Comparison of ENCODE assay signal across 8 cellular contexts in the genomic region with DNA sequence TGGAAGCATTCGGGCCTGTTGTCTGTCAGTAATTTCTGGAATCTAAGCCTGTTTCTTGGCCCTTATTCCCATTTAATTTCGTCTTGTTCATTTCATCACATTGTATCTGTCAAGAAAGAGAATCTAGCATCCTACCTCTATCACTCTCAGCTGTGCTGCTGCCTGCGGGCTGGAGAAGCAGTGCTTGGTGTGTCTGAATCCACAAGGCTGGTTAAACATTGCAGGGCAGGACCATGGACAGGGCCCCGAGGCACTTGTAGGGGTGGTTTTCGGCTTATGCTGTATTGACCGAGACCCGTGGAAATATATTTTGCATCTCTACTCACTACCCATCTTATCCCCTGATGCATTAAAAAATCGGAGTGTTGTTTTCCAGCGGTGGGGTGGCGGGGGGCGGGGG. TPM values are rescaled to one million over a fixed set of nuclear protein-coding genes. Genes with fewer than 3 reads are reported as not detected.
A peak's percentile ranks its signal among the peaks of the same experiment; 100 is the strongest.
DNase-seq lines count a peak whose midpoint lies in the region; ATAC-seq, FAIRE-seq and TF ChIP-seq lines count a peak whose summit lies in the region.

No MANE protein-coding gene starts in this region.

- no peaks in the 10 kb centered on the region for H3K4me1 ChIP-seq in HepG2 (ENCODE audit: insufficient read depth, low read length)
- peaks cover 3 to 14% of the 10 kb centered on the region in 2 donors for H3K4me1 ChIP-seq in thyroid gland

- TF ChIP-seq EP300 in HepG2 (IDR thresholded peaks at IDR 0.05; ENCODE audit: low read depth in 2 of 2, low read length in 2 of 2) (no peak), HepG2 (CRISPR knock-in tag; IDR thresholded peaks at IDR 0.05; ENCODE audit: borderline replicate concordance) (no peak)

- H4K20me1 ChIP-seq in HepG2 (ENCODE audit: insufficient read depth, low read length) = no peaks in the 10 kb centered on the region

- BruUV-seq in HepG2 (replicated peaks; lab: Mats Ljungman, UMichigan) = no TSS peak

- peak; percentile 67 for ATAC-seq in HepG2

- no peak for TF ChIP-seq RAD21 in HepG2 (CRISPR knock-in tag; IDR thresholded peaks at IDR 0.05)

- no peaks in the 10 kb centered on the region for H3K79me2 ChIP-seq in HepG2 (ENCODE audit: insufficient read depth, low read length)

- intact Hi-C loops in HepG2 (cut with micrococcal nuclease; ENCODE audit: unreplicated experiment) = no loop called here
- intact Hi-C loops in thyroid gland (cut with DNase I) = no loop called here

- no peak overlapping the region for H3K4me2 ChIP-seq in HepG2 (ENCODE audit: low read depth, low read length)

- H3K9me3 ChIP-seq in HepG2 (ENCODE audit: low read length) (no peaks in the 10 kb centered on the region), thyroid gland (no peaks in the 10 kb centered on the region)

- peak; percentile 73 for DNase-seq in GM13976 (ENCODE audit: low spot score)
- peak; percentile 74 for DNase-seq in RPMI8226
- peak; percentile 70 to 84 for DNase-seq in cardiac fibroblast (ENCODE audit: low read depth in 2 of 2)
- peak; percentile 56 for DNase-seq in HepG2 (ENCODE audit: low spot score)
- DNase-seq in thyroid gland = peak; percentile 71 to 85
- DNase-seq in DMS153 treated with DMSO at 0.1 percent for 48 hours (lab: John Stamatoyannopoulos, UW; ENCODE audit: unreplicated experiment) = no peak
- DNase-seq in NCI-H146 treated with DMSO at 0.1 percent for 48 hours (lab: John Stamatoyannopoulos, UW; ENCODE audit: unreplicated experiment) = no peak
- DNase-seq in NCI-H2171 treated with DMSO at 0.1 percent for 48 hours (lab: John Stamatoyannopoulos, UW) = no peak

- H3K27ac ChIP-seq in HepG2 (ENCODE audit: extremely low read length, insufficient read depth, low read length) (no peak overlapping the region), thyroid gland (no peak overlapping the region)

- H3K36me3 ChIP-seq in HepG2 (replicated peaks in 1 of 2; ENCODE audit: control insufficient read depth in 1 of 2, insufficient read depth in 2 of 2, low read length in 2 of 2) (no peaks in the 10 kb centered on the region), thyroid gland (no peaks in the 10 kb centered on the region)

- no peak overlapping the region for H2AFZ ChIP-seq in HepG2 (ENCODE audit: low read length)

- H3K4me3 ChIP-seq in cardiac fibroblast (replicated peaks in 1 of 2; ENCODE audit: low read depth in 2 of 2, low read length in 2 of 2) (no peak overlapping the region), HepG2 (replicated peaks in 1 of 3; ENCODE audit: insufficient read depth in 1 of 3, low read depth in 2 of 3, low read length in 3 of 3) (no peak overlapping the region), thyroid gland (replicated peaks in 1 of 3) (no peak overlapping the region)

- CTCF ChIA-PET in HepG2 (lab: Yijun Ruan, JAX; ENCODE audit: low intra/inter-chr PET ratio, low total read pairs) = no interaction called here

- peak; percentile 66 for FAIRE-seq in HepG2 (lab: Jason Lieb, UNC)

- in situ Hi-C loops in GM13976 (cut with MboI; ENCODE audit: low sequenced_read_pairs, unreplicated experiment) (no loop called here), HepG2 (cut with HindIII; ENCODE audit: extremely low pct_ligation_motif_present, low pct_unique_long_range_greater_than_20kb) (no loop called here)

- TF ChIP-seq POLR2A in HepG2 (IDR thresholded peaks at IDR 0.05; ENCODE audit: insufficient read depth in 1 of 2, low read depth in 2 of 2, low read length in 2 of 2) (no peak), thyroid gland (IDR thresholded peaks at IDR 0.05) (no peak)

- 7% methylated on average over 11 of the region's 11 CpGs for WGBS in HepG2 (ENCODE audit: low lambda C conversion rate)
- 10 to 12% methylated on average over 11 of the region's 11 CpGs for WGBS in thyroid gland, 2 donors

- POLR2A ChIA-PET in HepG2 (lab: Yijun Ruan, JAX) = no interaction called here

- peaks cover 6 to 46% of the 10 kb centered on the region in 2 experiments for H3K27me3 ChIP-seq in HepG2 (ENCODE audit: control insufficient read depth in 1 of 2, insufficient read depth in 2 of 2, low read length in 2 of 2)
- H3K27me3 ChIP-seq in thyroid gland = peaks cover 6% of the 10 kb centered on the region

- TF ChIP-seq CTCF in GM13976 (IDR thresholded peaks at IDR 0.05; ENCODE audit: borderline replicate concordance, control extremely low read depth, extremely low read depth, insufficient read depth, missing control alignments) (no peak), cardiac fibroblast (IDR thresholded peaks at IDR 0.05; ENCODE audit: low read depth, low read length) (no peak), HepG2 (CRISPR knock-in tag; IDR thresholded peaks at IDR 0.05) (no peak), thyroid gland (IDR thresholded peaks at IDR 0.05) (no peak)

- H3K9ac ChIP-seq in HepG2 (ENCODE audit: insufficient read depth, low read depth, low read length) = no peak overlapping the region

TF ChIP-seq in HepG2, 621 proteins besides CTCF, POLR2A, EP300 and RAD21 (continues in another document):
- TF ChIP-seq GTF2F1 (IDR thresholded peaks at IDR 0.05; ENCODE audit: low read length) = no peak
- peak; percentile 91; the same call in 1 of the 2 replicates for TF ChIP-seq ZNF335 (CRISPR knock-in tag; IDR thresholded peaks at IDR 0.05)
- TF ChIP-seq TEAD2 (CRISPR knock-in tag; IDR thresholded peaks at IDR 0.05) = 0 out of 2 replicates have a peak, but pooled peaks have one; percentile 44
- 0 out of 2 replicates have a peak, but pooled peaks have one; percentile 30 for TF ChIP-seq ZFY (CRISPR knock-in tag; IDR thresholded peaks at IDR 0.05)
- TF ChIP-seq, protein P1, sequence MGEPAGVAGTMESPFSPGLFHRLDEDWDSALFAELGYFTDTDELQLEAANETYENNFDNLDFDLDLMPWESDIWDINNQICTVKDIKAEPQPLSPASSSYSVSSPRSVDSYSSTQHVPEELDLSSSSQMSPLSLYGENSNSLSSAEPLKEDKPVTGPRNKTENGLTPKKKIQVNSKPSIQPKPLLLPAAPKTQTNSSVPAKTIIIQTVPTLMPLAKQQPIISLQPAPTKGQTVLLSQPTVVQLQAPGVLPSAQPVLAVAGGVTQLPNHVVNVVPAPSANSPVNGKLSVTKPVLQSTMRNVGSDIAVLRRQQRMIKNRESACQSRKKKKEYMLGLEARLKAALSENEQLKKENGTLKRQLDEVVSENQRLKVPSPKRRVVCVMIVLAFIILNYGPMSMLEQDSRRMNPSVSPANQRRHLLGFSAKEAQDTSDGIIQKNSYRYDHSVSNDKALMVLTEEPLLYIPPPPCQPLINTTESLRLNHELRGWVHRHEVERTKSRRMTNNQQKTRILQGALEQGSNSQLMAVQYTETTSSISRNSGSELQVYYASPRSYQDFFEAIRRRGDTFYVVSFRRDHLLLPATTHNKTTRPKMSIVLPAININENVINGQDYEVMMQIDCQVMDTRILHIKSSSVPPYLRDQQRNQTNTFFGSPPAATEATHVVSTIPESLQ (CRISPR knock-in tag; conservative IDR thresholded peaks at IDR 0.05) = peak; percentile 93; the same call in 1 of the 2 replicates
- TF ChIP-seq ZNF160 (CRISPR knock-in tag; IDR thresholded peaks at IDR 0.05) = 0 out of 2 replicates have a peak, but pooled peaks have one; percentile 54
- TF ChIP-seq ZFP36 (IDR thresholded peaks at IDR 0.05; ENCODE audit: borderline replicate concordance, low read depth, low read length, partially characterized antibody) = no peak
- TF ChIP-seq MED1 (CRISPR knock-in tag; IDR thresholded peaks at IDR 0.05) = peak; percentile 31; the same call in 1 of the 2 replicates
- TF ChIP-seq, protein P2, sequence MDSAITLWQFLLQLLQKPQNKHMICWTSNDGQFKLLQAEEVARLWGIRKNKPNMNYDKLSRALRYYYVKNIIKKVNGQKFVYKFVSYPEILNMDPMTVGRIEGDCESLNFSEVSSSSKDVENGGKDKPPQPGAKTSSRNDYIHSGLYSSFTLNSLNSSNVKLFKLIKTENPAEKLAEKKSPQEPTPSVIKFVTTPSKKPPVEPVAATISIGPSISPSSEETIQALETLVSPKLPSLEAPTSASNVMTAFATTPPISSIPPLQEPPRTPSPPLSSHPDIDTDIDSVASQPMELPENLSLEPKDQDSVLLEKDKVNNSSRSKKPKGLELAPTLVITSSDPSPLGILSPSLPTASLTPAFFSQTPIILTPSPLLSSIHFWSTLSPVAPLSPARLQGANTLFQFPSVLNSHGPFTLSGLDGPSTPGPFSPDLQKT (CRISPR knock-in tag; IDR thresholded peaks at IDR 0.05; ENCODE audit: borderline replicate concordance) = no peak
- no peak for TF ChIP-seq ATM (IDR thresholded peaks at IDR 0.05; ENCODE audit: borderline replicate concordance)
- TF ChIP-seq KMT2B (CRISPR knock-in tag; IDR thresholded peaks at IDR 0.05) = peak; percentile 60; the same call in 1 of the 2 replicates
- peak; percentile 51; the same call in 1 of the 2 replicates for TF ChIP-seq IRF2 (CRISPR knock-in tag; IDR thresholded peaks at IDR 0.05)
- 0 out of 2 replicates have a peak, but pooled peaks have one; percentile 65 for TF ChIP-seq ISX (CRISPR knock-in tag; conservative IDR thresholded peaks at IDR 0.05)
- TF ChIP-seq ARHGAP35 (CRISPR knock-in tag; IDR thresholded peaks at IDR 0.05; ENCODE audit: borderline replicate concordance) = peak; percentile 70; the same call in 1 of the 2 replicates

RNA-seq across cellular contexts. Expression of a gene that starts 3.1 kb away (rescaled TPM):
- 89.3 and 97.5 TPM in 2 replicates for total RNA-seq in HepG2 (2016; rRNA removed; fragmentation: Illumina TruSeq; extraction: Trizol)
- total RNA-seq in HepG2 (2016; cell fraction: cytosol; rRNA removed; fragmentation: Illumina TruSeq; extraction: Trizol; ENCODE audit: low read depth) = 15.7 and 17.7 TPM in 2 replicates
- total RNA-seq in HepG2 (2016; cell fraction: insoluble cytoplasmic fraction; rRNA removed; fragmentation: Illumina TruSeq; extraction: Trizol) = 82.8 and 83.9 TPM in 2 replicates
- 46.0 and 48.9 TPM in 2 replicates for total RNA-seq in HepG2 (2016; cell fraction: membrane; rRNA removed; fragmentation: Illumina TruSeq; extraction: Trizol)
- total RNA-seq in HepG2 (2016; cell fraction: nucleus; rRNA removed; fragmentation: Illumina TruSeq; extraction: Trizol) = 51.3 and 59.0 TPM in 2 replicates
- polyA plus RNA-seq in HepG2 (2011; rRNA removed) = 28.0 and 31.2 TPM in 2 replicates
- 25.5 and 31.3 TPM in 2 replicates for polyA plus RNA-seq in HepG2 (2011; cell fraction: cytosol; rRNA removed)
- polyA plus RNA-seq in HepG2 (2011; cell fraction: nucleus; rRNA removed) = 29.4 and 36.0 TPM in 2 replicates
- 23.1 and 41.4 TPM in 2 replicates for polyA plus RNA-seq in HepG2 (2012)
- polyA plus RNA-seq in HepG2 (2016; cell fraction: cytosol; fragmentation: Illumina TruSeq; extraction: Trizol; ENCODE audit: low read depth) = 7.9 and 9.3 TPM in 2 replicates
- 69.1 and 77.3 TPM in 2 replicates for polyA plus RNA-seq in HepG2 (2016; cell fraction: insoluble cytoplasmic fraction; fragmentation: Illumina TruSeq; extraction: Trizol; ENCODE audit: low read depth)
- polyA plus RNA-seq in HepG2 (2016; cell fraction: membrane; fragmentation: Illumina TruSeq; extraction: Trizol; ENCODE audit: low read depth) = 22.4 and 25.9 TPM in 2 replicates
- polyA plus RNA-seq in HepG2 (2016; cell fraction: nucleus; fragmentation: Illumina TruSeq; extraction: Trizol; ENCODE audit: insufficient read depth, low read depth) = 62.4 and 65.5 TPM in 2 replicates
- polyA minus RNA-seq in HepG2 (2011; rRNA and poly(A)+ RNA removed; ENCODE audit: low replicate concordance) = 2.3 and 38.5 TPM in 2 replicates
- 25.4 and 28.4 TPM in 2 replicates for polyA minus RNA-seq in HepG2 (2011; cell fraction: cytosol; rRNA and poly(A)+ RNA removed)
- 25.7 and 25.9 TPM in 2 replicates for polyA minus RNA-seq in HepG2 (2011; cell fraction: nucleus; rRNA and poly(A)+ RNA removed)
- total RNA-seq in thyroid gland = 10 to 100 TPM; 21.1 to 44.5 (median 24.9) TPM

Comparison
In these comparisons a context has a peak if more than half of its experiments do, and no peak if none do; other contexts are left out.
1. DNase-seq: peak in GM13976 (single experiment), RPMI8226 (single experiment), cardiac fibroblast (2 of 2), HepG2 (single experiment) and thyroid gland (2 of 2); none in DMS153 treated with DMSO at 0.1 percent for 48 hours (single experiment), NCI-H146 treated with DMSO at 0.1 percent for 48 hours (single experiment) and NCI-H2171 treated with DMSO at 0.1 percent for 48 hours (single experiment).